ENCODE assay signal across 1 cellular context in the genomic region with DNA sequence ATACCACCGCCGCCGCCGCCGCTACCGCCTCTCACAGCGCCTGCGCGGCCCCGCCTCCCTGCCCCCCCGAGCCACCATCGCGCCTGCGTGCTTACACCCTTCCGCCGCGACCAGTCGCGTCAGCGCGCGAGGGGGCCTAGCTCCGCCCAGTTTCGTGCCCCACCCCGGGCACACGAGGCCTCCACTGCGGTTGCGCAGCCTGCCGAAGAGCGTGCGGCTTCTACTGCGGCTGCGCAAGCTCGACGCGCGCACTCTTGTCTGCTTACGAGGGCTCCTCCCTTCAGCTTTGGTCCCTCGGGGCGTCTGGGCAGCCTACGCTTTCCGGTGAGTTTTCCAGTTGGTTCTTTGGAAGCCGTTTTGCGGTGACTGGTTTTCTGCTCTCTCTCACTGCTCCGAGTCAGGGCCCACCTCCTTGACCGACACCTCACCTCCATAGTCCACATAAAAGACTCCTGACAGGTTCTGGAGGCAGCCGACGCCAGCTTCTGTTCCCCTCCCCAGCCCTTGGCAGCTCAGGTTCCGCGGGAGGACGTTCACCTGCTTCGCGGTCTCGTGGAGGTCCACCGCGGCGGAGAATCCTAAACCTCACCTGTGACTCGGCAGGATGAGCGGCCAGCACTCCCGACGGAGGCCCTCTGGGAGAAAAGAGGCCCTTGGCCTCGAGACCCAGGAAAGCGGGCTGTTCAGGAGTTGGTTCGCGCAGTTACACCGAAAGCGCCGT.
TF ChIP-seq lines count a peak whose summit lies in the region.

A gene (minus strand): TSS at position 35 of the 721 bp plus-strand sequence. CDS start 65 bp downstream, outside the sequence.

TF ChIP-seq in K562, 482 proteins besides CTCF, POLR2A, EP300 and RAD21 (continued from another document and continues in another):
- TF ChIP-seq, protein P1, sequence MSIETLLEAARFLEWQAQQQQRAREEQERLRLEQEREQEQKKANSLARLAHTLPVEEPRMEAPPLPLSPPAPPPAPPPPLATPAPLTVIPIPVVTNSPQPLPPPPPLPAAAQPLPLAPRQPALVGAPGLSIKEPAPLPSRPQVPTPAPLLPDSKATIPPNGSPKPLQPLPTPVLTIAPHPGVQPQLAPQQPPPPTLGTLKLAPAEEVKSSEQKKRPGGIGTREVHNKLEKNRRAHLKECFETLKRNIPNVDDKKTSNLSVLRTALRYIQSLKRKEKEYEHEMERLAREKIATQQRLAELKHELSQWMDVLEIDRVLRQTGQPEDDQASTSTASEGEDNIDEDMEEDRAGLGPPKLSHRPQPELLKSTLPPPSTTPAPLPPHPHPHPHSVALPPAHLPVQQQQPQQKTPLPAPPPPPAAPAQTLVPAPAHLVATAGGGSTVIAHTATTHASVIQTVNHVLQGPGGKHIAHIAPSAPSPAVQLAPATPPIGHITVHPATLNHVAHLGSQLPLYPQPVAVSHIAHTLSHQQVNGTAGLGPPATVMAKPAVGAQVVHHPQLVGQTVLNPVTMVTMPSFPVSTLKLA (conservative IDR thresholded peaks at IDR 0.05) = peak in 1 of 2 experiments; percentile 22; a peak in 2 of 4 replicates
- TF ChIP-seq STAG1 (CRISPR knock-in tag; IDR thresholded peaks at IDR 0.05; ENCODE audit: borderline replicate concordance) (no peak), TAF1 (IDR thresholded peaks at IDR 0.05; ENCODE audit: control insufficient read depth, extremely low read depth, insufficient read depth, low read length, severe bottlenecking) (peak; percentile 52), C11orf30 (IDR thresholded peaks at IDR 0.05; ENCODE audit: low read depth) (peak; percentile 37; the same call in 1 of the 2 replicates), YY1 (IDR thresholded peaks at IDR 0.05; ENCODE audit: borderline replicate concordance in 1 of 3, control insufficient read depth in 1 of 3, extremely low read depth in 1 of 3, insufficient read depth in 3 of 3, insufficient read length in 1 of 3, insufficient replicate concordance in 2 of 3, low read depth in 1 of 3, low read length in 2 of 3) (peak in 1 of 3 experiments; percentile 4), SAP30 (IDR thresholded peaks at IDR 0.05; ENCODE audit: borderline replicate concordance, insufficient read depth, low read depth, low read length, poor library complexity, severe bottlenecking) (peak; percentile 18), MAFK (IDR thresholded peaks at IDR 0.05; ENCODE audit: low read length) (no peak), SMAD4 (CRISPR knock-in tag; conservative IDR thresholded peaks at IDR 0.05) (0 out of 2 replicates have a peak, but pooled peaks have one; percentile 21), KDM5B (IDR thresholded peaks at IDR 0.05; ENCODE audit: insufficient replicate concordance, low read depth, low read length) (peak; percentile 72), CREB1 (IDR thresholded peaks at IDR 0.05) (peak; percentile 92), CREB1 (CRISPR knock-in tag; IDR thresholded peaks at IDR 0.05) (peak; percentile 92), TCF7 (IDR thresholded peaks at IDR 0.05; ENCODE audit: borderline replicate concordance) (no peak), EGR1 (conservative IDR thresholded peaks at IDR 0.05) (peak; percentile 49; the same call in 1 of the 2 replicates), ZNF175 (CRISPR knock-in tag; IDR thresholded peaks at IDR 0.05; ENCODE audit: low read depth) (no peak), ZNF174 (CRISPR knock-in tag; IDR thresholded peaks at IDR 0.05) (no peak), ATF7 (IDR thresholded peaks at IDR 0.05) (peak; percentile 72), HEY1 (CRISPR knock-in tag; IDR thresholded peaks at IDR 0.05; ENCODE audit: borderline replicate concordance) (no peak), ZNF311 (CRISPR knock-in tag; IDR thresholded peaks at IDR 0.05) (no peak), ZFP30 (CRISPR knock-in tag; IDR thresholded peaks at IDR 0.05; ENCODE audit: borderline replicate concordance) (no peak), CXXC5 (CRISPR knock-in tag; IDR thresholded peaks at IDR 0.05) (peak; percentile 55; the same call in 1 of the 2 replicates), FOXK2 (conservative IDR thresholded peaks at IDR 0.05 in 1 of 2, IDR thresholded peaks at IDR 0.05 in 1 of 2; ENCODE audit: low read depth in 2 of 2) (peak in 1 of 2 experiments; percentile 73; a peak in 1 of 4 replicates), EZH2 (IDR thresholded peaks at IDR 0.05; ENCODE audit: borderline replicate concordance, low read depth, low read length) (no peak), RBM25 (IDR thresholded peaks at IDR 0.05; ENCODE audit: low read depth, low read length, severe bottlenecking) (no peak), PCBP2 (IDR thresholded peaks at IDR 0.05; ENCODE audit: low read depth, low read length, poor library complexity, severe bottlenecking) (no peak), ZNF780A (CRISPR knock-in tag; IDR thresholded peaks at IDR 0.05) (no peak), TAF15 (IDR thresholded peaks at IDR 0.05; ENCODE audit: low read depth, low read length) (no peak), GABPA (tag; conservative IDR thresholded peaks at IDR 0.05; ENCODE audit: low read depth) (peak; percentile 49), ZBTB8A (IDR thresholded peaks at IDR 0.05; ENCODE audit: partially characterized antibody) (no peak), RBBP5 (IDR thresholded peaks at IDR 0.05; ENCODE audit: borderline replicate concordance, insufficient read depth, low read length, poor library complexity, severe bottlenecking) (peak; percentile 47)
- TF ChIP-seq, protein P2, sequence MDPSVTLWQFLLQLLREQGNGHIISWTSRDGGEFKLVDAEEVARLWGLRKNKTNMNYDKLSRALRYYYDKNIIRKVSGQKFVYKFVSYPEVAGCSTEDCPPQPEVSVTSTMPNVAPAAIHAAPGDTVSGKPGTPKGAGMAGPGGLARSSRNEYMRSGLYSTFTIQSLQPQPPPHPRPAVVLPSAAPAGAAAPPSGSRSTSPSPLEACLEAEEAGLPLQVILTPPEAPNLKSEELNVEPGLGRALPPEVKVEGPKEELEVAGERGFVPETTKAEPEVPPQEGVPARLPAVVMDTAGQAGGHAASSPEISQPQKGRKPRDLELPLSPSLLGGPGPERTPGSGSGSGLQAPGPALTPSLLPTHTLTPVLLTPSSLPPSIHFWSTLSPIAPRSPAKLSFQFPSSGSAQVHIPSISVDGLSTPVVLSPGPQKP (CRISPR knock-in tag; IDR thresholded peaks at IDR 0.05) = no peak
- TF ChIP-seq, protein P3, sequence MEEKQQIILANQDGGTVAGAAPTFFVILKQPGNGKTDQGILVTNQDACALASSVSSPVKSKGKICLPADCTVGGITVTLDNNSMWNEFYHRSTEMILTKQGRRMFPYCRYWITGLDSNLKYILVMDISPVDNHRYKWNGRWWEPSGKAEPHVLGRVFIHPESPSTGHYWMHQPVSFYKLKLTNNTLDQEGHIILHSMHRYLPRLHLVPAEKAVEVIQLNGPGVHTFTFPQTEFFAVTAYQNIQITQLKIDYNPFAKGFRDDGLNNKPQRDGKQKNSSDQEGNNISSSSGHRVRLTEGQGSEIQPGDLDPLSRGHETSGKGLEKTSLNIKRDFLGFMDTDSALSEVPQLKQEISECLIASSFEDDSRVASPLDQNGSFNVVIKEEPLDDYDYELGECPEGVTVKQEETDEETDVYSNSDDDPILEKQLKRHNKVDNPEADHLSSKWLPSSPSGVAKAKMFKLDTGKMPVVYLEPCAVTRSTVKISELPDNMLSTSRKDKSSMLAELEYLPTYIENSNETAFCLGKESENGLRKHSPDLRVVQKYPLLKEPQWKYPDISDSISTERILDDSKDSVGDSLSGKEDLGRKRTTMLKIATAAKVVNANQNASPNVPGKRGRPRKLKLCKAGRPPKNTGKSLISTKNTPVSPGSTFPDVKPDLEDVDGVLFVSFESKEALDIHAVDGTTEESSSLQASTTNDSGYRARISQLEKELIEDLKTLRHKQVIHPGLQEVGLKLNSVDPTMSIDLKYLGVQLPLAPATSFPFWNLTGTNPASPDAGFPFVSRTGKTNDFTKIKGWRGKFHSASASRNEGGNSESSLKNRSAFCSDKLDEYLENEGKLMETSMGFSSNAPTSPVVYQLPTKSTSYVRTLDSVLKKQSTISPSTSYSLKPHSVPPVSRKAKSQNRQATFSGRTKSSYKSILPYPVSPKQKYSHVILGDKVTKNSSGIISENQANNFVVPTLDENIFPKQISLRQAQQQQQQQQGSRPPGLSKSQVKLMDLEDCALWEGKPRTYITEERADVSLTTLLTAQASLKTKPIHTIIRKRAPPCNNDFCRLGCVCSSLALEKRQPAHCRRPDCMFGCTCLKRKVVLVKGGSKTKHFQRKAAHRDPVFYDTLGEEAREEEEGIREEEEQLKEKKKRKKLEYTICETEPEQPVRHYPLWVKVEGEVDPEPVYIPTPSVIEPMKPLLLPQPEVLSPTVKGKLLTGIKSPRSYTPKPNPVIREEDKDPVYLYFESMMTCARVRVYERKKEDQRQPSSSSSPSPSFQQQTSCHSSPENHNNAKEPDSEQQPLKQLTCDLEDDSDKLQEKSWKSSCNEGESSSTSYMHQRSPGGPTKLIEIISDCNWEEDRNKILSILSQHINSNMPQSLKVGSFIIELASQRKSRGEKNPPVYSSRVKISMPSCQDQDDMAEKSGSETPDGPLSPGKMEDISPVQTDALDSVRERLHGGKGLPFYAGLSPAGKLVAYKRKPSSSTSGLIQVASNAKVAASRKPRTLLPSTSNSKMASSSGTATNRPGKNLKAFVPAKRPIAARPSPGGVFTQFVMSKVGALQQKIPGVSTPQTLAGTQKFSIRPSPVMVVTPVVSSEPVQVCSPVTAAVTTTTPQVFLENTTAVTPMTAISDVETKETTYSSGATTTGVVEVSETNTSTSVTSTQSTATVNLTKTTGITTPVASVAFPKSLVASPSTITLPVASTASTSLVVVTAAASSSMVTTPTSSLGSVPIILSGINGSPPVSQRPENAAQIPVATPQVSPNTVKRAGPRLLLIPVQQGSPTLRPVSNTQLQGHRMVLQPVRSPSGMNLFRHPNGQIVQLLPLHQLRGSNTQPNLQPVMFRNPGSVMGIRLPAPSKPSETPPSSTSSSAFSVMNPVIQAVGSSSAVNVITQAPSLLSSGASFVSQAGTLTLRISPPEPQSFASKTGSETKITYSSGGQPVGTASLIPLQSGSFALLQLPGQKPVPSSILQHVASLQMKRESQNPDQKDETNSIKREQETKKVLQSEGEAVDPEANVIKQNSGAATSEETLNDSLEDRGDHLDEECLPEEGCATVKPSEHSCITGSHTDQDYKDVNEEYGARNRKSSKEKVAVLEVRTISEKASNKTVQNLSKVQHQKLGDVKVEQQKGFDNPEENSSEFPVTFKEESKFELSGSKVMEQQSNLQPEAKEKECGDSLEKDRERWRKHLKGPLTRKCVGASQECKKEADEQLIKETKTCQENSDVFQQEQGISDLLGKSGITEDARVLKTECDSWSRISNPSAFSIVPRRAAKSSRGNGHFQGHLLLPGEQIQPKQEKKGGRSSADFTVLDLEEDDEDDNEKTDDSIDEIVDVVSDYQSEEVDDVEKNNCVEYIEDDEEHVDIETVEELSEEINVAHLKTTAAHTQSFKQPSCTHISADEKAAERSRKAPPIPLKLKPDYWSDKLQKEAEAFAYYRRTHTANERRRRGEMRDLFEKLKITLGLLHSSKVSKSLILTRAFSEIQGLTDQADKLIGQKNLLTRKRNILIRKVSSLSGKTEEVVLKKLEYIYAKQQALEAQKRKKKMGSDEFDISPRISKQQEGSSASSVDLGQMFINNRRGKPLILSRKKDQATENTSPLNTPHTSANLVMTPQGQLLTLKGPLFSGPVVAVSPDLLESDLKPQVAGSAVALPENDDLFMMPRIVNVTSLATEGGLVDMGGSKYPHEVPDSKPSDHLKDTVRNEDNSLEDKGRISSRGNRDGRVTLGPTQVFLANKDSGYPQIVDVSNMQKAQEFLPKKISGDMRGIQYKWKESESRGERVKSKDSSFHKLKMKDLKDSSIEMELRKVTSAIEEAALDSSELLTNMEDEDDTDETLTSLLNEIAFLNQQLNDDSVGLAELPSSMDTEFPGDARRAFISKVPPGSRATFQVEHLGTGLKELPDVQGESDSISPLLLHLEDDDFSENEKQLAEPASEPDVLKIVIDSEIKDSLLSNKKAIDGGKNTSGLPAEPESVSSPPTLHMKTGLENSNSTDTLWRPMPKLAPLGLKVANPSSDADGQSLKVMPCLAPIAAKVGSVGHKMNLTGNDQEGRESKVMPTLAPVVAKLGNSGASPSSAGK (IDR thresholded peaks at IDR 0.05) = peak; percentile 34; the same call in 1 of the 2 replicates
- TF ChIP-seq, protein P4, sequence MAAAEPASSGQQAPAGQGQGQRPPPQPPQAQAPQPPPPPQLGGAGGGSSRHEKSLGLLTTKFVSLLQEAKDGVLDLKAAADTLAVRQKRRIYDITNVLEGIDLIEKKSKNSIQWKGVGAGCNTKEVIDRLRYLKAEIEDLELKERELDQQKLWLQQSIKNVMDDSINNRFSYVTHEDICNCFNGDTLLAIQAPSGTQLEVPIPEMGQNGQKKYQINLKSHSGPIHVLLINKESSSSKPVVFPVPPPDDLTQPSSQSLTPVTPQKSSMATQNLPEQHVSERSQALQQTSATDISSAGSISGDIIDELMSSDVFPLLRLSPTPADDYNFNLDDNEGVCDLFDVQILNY (CRISPR knock-in tag; IDR thresholded peaks at IDR 0.05) = no peak
- TF ChIP-seq, protein P5, sequence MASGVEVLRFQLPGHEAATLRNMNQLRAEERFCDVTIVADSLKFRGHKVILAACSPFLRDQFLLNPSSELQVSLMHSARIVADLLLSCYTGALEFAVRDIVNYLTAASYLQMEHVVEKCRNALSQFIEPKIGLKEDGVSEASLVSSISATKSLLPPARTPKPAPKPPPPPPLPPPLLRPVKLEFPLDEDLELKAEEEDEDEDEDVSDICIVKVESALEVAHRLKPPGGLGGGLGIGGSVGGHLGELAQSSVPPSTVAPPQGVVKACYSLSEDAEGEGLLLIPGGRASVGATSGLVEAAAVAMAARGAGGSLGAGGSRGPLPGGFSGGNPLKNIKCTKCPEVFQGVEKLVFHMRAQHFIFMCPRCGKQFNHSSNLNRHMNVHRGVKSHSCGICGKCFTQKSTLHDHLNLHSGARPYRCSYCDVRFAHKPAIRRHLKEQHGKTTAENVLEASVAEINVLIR (CRISPR knock-in tag; IDR thresholded peaks at IDR 0.05) = peak; percentile 84
- TF ChIP-seq, protein P6, sequence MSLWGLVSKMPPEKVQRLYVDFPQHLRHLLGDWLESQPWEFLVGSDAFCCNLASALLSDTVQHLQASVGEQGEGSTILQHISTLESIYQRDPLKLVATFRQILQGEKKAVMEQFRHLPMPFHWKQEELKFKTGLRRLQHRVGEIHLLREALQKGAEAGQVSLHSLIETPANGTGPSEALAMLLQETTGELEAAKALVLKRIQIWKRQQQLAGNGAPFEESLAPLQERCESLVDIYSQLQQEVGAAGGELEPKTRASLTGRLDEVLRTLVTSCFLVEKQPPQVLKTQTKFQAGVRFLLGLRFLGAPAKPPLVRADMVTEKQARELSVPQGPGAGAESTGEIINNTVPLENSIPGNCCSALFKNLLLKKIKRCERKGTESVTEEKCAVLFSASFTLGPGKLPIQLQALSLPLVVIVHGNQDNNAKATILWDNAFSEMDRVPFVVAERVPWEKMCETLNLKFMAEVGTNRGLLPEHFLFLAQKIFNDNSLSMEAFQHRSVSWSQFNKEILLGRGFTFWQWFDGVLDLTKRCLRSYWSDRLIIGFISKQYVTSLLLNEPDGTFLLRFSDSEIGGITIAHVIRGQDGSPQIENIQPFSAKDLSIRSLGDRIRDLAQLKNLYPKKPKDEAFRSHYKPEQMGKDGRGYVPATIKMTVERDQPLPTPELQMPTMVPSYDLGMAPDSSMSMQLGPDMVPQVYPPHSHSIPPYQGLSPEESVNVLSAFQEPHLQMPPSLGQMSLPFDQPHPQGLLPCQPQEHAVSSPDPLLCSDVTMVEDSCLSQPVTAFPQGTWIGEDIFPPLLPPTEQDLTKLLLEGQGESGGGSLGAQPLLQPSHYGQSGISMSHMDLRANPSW (CRISPR knock-in tag; IDR thresholded peaks at IDR 0.05) = no peak
- TF ChIP-seq, protein P7, sequence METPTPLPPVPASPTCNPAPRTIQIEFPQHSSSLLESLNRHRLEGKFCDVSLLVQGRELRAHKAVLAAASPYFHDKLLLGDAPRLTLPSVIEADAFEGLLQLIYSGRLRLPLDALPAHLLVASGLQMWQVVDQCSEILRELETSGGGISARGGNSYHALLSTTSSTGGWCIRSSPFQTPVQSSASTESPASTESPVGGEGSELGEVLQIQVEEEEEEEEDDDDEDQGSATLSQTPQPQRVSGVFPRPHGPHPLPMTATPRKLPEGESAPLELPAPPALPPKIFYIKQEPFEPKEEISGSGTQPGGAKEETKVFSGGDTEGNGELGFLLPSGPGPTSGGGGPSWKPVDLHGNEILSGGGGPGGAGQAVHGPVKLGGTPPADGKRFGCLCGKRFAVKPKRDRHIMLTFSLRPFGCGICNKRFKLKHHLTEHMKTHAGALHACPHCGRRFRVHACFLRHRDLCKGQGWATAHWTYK (CRISPR knock-in tag; IDR thresholded peaks at IDR 0.05) = no peak
